14 cellular contexts compared by ENCODE assay signal in the genomic region with DNA sequence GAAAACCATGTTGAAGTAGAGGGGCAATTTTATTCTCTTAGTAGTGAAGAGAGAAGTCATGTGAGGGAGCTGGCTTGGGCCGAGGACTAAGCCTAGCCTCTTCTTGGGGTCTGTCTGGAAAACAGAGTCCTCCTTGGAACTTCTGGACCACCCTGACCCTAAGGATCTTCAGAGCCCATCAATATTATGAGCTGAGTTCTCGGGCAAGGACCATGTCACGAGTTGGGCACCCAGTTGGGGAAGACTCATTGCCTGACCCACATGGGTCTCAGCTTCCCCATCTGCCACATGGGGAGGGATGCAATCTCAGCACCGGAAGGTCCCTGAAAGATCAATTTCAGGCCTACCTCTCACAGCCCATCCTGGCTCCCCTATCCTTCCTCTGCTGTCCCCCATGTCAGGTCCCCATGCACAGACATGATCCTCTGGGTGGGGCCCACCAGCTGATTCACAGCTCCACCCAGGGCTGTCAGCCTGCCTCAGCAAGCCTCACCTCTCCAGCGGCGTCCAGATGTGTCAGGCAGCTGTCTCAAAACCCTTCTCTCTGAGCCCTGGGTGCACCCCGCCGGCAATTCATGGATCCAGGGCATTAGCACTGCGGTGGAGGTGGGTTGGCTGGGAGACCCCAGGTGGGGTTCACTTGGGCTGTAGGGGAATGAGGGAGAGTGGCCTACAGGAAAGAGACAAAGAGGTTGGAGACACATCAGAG. TPM values are rescaled to one million over a fixed set of nuclear protein-coding genes. Genes with fewer than 3 reads are reported as not detected.
DNase-seq lines count a peak whose midpoint lies in the region; ATAC-seq and TF ChIP-seq lines count a peak whose summit lies in the region.
"Had no signal": no experiment of that assay in that cellular context is flagged by ENCODE, and none has a peak within 500 bp of the region (broad histone marks: within the 10 kb centered on the region; RNA-seq: fewer than 3 reads in every experiment).

No MANE protein-coding gene starts in this region.

- no peak for TF ChIP-seq CTCF in vagina (IDR thresholded peaks at IDR 0.05)
- TF ChIP-seq CTCF in endothelial cell (IDR thresholded peaks at IDR 0.05; ENCODE audit: unreplicated experiment), result no peak

- no peaks in the 10 kb centered on the region for H3K27me3 ChIP-seq in vagina

- H3K27ac ChIP-seq in vagina, result peak overlapping the region; percentile 96
- H3K27ac ChIP-seq: C4-2B had no signal

- intact Hi-C loops in vagina (cut with DNase I), result no loop called here

- peak overlapping the region; percentile 14 for H3K27ac Mint-ChIP-seq in stimulated activated naive CD8-positive, alpha-beta T cell treated with anti-CD3 and anti-CD28 coated beads, Interleukin-15, Interleukin-2, amounts not matched to agents 100 ng/mL and 50 ng/mL, for 24 hours
- H3K27ac Mint-ChIP-seq in activated naive CD8-positive, alpha-beta T cell treated with anti-CD3 and anti-CD28 coated beads, Interleukin-2, amount 10 ng/mL, durations not matched to agents 7 days and 5 days, result peak overlapping the region; percentile 81
- no peak overlapping the region for H3K27ac Mint-ChIP-seq in endothelial cell (ENCODE audit: unreplicated experiment)

- POLR2A ChIA-PET in activated naive CD8-positive, alpha-beta T cell treated with anti-CD3 and anti-CD28 coated beads, Interleukin-2, amount 10 ng/mL, durations not matched to agents 7 days and 5 days (lab: Charles Lee), result interaction anchor here (0.5 to 2.8 kb wide), 2 partner anchors 97 to 159 kb away, joined by 5 to 16 read pairs; a partner anchor contains a TSS

- no peaks in the 10 kb centered on the region for H3K9me3 Mint-ChIP-seq in stimulated activated naive CD8-positive, alpha-beta T cell treated with anti-CD3 and anti-CD28 coated beads, Interleukin-15, Interleukin-2, amounts not matched to agents 100 ng/mL and 50 ng/mL, for 24 hours
- H3K9me3 Mint-ChIP-seq in activated naive CD8-positive, alpha-beta T cell treated with anti-CD3 and anti-CD28 coated beads, Interleukin-2, amount 10 ng/mL, durations not matched to agents 7 days and 5 days, result peaks cover 4% of the 10 kb centered on the region
- H3K9me3 Mint-ChIP-seq in endothelial cell (ENCODE audit: unreplicated experiment), result no peaks in the 10 kb centered on the region

- H3K4me3 ChIP-seq in vagina, result peak overlapping the region; percentile 68 to 72

- peaks cover 0 to 28% of the 10 kb centered on the region in 2 donors for H3K36me3 ChIP-seq in vagina

- DNase-seq in stimulated activated naive CD8-positive, alpha-beta T cell treated with anti-CD3 and anti-CD28 coated beads, Interleukin-15, Interleukin-2, amounts not matched to agents 100 U/mL and 50 U/mL, for 24 hours, result no peak
- DNase-seq in activated naive CD8-positive, alpha-beta T cell treated with anti-CD3 and anti-CD28 coated beads, Interleukin-2, amount 10 ng/mL, durations not matched to agents 7 days and 5 days, result no peak
- DNase-seq in left lobe of liver (ENCODE audit: low spot score) (peak; percentile 41), vagina (ENCODE audit: extremely low spot score in 2 of 2) (peak in 1 of 2 donors; percentile 81), NCI-H524 treated with DMSO at 0.1 percent for 48 hours (lab: John Stamatoyannopoulos, UW) (no peak), endothelial cell (ENCODE audit: low spot score) (no peak)
- DNase-seq: amygdala; MM.1S; NCI-H2107; stimulated activated CD4-positive, alpha-beta T cell treated with anti-CD3 and anti-CD28 coated beads, Interleukin-2, amount 100 ng/mL, for 24 hours; stomach had no signal

- peaks cover 46% of the 10 kb centered on the region for H3K4me1 ChIP-seq in vagina

- TF ChIP-seq POLR2A in vagina (IDR thresholded peaks at IDR 0.05), result no peak

- no peaks in the 10 kb centered on the region for H3K9me3 ChIP-seq in vagina
- H3K9me3 ChIP-seq: stomach had no signal

- H3K4me3 Mint-ChIP-seq in stimulated activated naive CD8-positive, alpha-beta T cell treated with anti-CD3 and anti-CD28 coated beads, Interleukin-15, Interleukin-2, amounts not matched to agents 100 ng/mL and 50 ng/mL, for 24 hours, result peak overlapping the region; percentile 88
- H3K4me3 Mint-ChIP-seq in activated naive CD8-positive, alpha-beta T cell treated with anti-CD3 and anti-CD28 coated beads, Interleukin-2, amount 10 ng/mL, durations not matched to agents 7 days and 5 days, result peak overlapping the region; percentile 97
- H3K4me3 Mint-ChIP-seq in endothelial cell (ENCODE audit: unreplicated experiment), result no peak overlapping the region

- peaks cover 41% of the 10 kb centered on the region for H3K36me3 Mint-ChIP-seq in stimulated activated naive CD8-positive, alpha-beta T cell treated with anti-CD3 and anti-CD28 coated beads, Interleukin-15, Interleukin-2, amounts not matched to agents 100 ng/mL and 50 ng/mL, for 24 hours (ENCODE audit: low read depth)
- peaks cover 45% of the 10 kb centered on the region for H3K36me3 Mint-ChIP-seq in activated naive CD8-positive, alpha-beta T cell treated with anti-CD3 and anti-CD28 coated beads, Interleukin-2, amount 10 ng/mL, durations not matched to agents 7 days and 5 days
- H3K36me3 Mint-ChIP-seq in endothelial cell (ENCODE audit: low read depth, unreplicated experiment), result no peaks in the 10 kb centered on the region

- peaks cover 84% of the 10 kb centered on the region for H3K4me1 Mint-ChIP-seq in stimulated activated naive CD8-positive, alpha-beta T cell treated with anti-CD3 and anti-CD28 coated beads, Interleukin-15, Interleukin-2, amounts not matched to agents 100 ng/mL and 50 ng/mL, for 24 hours (ENCODE audit: low read depth)
- peaks cover 36% of the 10 kb centered on the region for H3K4me1 Mint-ChIP-seq in activated naive CD8-positive, alpha-beta T cell treated with anti-CD3 and anti-CD28 coated beads, Interleukin-2, amount 10 ng/mL, durations not matched to agents 7 days and 5 days
- peaks cover 5% of the 10 kb centered on the region for H3K4me1 Mint-ChIP-seq in endothelial cell (ENCODE audit: unreplicated experiment)

- no peak for ATAC-seq in stimulated activated naive CD8-positive, alpha-beta T cell treated with anti-CD3 and anti-CD28 coated beads, Interleukin-15, Interleukin-2, amounts not matched to agents 100 U/mL and 50 U/mL, for 24 hours
- ATAC-seq in activated naive CD8-positive, alpha-beta T cell treated with anti-CD3 and anti-CD28 coated beads, Interleukin-2, amount 10 ng/mL, durations not matched to agents 7 days and 5 days (ENCODE audit: low read depth), result no peak
- no peak for ATAC-seq in left lobe of liver
- no peak for ATAC-seq in GM21390 (IDR thresholded peaks at IDR 0.05; ENCODE audit: unreplicated experiment)

- H3K27me3 Mint-ChIP-seq in stimulated activated naive CD8-positive, alpha-beta T cell treated with anti-CD3 and anti-CD28 coated beads, Interleukin-15, Interleukin-2, amounts not matched to agents 100 ng/mL and 50 ng/mL, for 24 hours, result no peaks in the 10 kb centered on the region
- H3K27me3 Mint-ChIP-seq in activated naive CD8-positive, alpha-beta T cell treated with anti-CD3 and anti-CD28 coated beads, Interleukin-2, amount 10 ng/mL, durations not matched to agents 7 days and 5 days, result no peaks in the 10 kb centered on the region
- peaks cover 6% of the 10 kb centered on the region for H3K27me3 Mint-ChIP-seq in endothelial cell (ENCODE audit: unreplicated experiment)

RNA-seq across cellular contexts. Expression of a gene that starts 2.0 kb away (rescaled TPM):
- 100 to 1,000 TPM; 120 to 126 TPM for total RNA-seq in activated naive CD8-positive, alpha-beta T cell treated with anti-CD3 and anti-CD28 coated beads, Interleukin-2, amount 10 ng/mL, durations not matched to agents 7 days and 5 days
- total RNA-seq in left lobe of liver, result 2.6 TPM
- total RNA-seq in vagina, result 83.7 TPM
- 7.8 TPM for total RNA-seq in endothelial cell (ENCODE audit: unreplicated experiment)
